In the genomic region with DNA sequence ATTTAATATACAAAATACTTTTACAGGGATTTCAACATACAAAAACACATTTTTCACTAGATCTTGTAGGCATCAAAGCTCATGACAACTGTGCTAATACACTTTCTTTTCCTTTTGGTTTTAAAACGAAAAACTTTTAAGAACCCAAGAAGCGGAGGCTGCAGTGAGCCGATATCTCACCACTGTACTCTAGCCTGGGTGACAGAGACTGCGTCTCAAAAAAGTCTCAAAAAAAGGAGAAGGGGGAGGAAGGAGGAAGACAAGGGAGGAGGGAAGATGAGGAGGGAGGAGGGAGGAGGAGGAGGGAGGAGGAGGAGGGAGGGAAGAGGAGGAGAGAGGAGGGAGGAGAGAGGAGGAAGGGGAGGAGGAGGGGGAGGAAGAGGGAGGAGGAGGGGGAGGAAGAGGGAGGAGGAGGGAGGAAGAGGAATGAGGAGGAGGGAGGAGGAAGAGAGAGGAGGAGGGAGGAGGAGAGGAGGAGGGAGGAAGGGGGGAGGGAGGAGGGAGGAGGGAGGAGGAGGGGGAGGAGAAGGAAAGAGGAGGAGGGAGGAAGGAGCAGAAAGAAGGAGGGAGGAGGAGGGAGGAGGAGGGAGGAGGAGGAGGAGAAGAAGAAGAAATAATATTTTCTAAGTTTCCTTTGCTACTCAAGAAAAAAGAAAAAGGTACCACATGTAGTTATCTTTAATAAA, we compare ENCODE assay signal across 14 cellular contexts. TPM values are rescaled to one million over a fixed set of nuclear protein-coding genes. Genes with fewer than 3 reads are reported as not detected.
DNase-seq lines count a peak whose midpoint lies in the region; ATAC-seq and TF ChIP-seq lines count a peak whose summit lies in the region.
"Had no signal": no experiment of that assay in that cellular context is flagged by ENCODE, and none has a peak within 500 bp of the region (broad histone marks: within the 10 kb centered on the region; RNA-seq: fewer than 3 reads in every experiment).

No MANE protein-coding gene starts in this region.

- 25% methylated on average over 4 of the region's 4 CpGs for WGBS in suprapubic skin

- H3K4me1 ChIP-seq in RWPE2 (ENCODE audit: insufficient read depth, poor library complexity, severe bottlenecking) (peaks cover 17% of the 10 kb centered on the region), suprapubic skin (peaks cover 16% of the 10 kb centered on the region)
- H3K4me1 ChIP-seq: colonic mucosa had no signal

- no peak for TF ChIP-seq CTCF in HFFc6 (IDR thresholded peaks at IDR 0.05)
- no peak for TF ChIP-seq CTCF in RWPE2 (IDR thresholded peaks at IDR 0.05; ENCODE audit: poor library complexity, severe bottlenecking)
- no peak for TF ChIP-seq CTCF in suprapubic skin (IDR thresholded peaks at IDR 0.05)

- H3K27ac ChIP-seq in RWPE2 (ENCODE audit: poor library complexity, severe bottlenecking) (peak overlapping the region; percentile 31), suprapubic skin (peak overlapping the region; percentile 2)
- H3K27ac ChIP-seq: colonic mucosa had no signal

- peaks cover 59% of the 10 kb centered on the region for H3K4me1 Mint-ChIP-seq in HFFc6 (ENCODE audit: low read depth)

- no peak for TF ChIP-seq EP300 in suprapubic skin (IDR thresholded peaks at IDR 0.05)

- no peaks in the 10 kb centered on the region for H3K9me3 Mint-ChIP-seq in HFFc6

- TF ChIP-seq POLR2A in suprapubic skin (IDR thresholded peaks at IDR 0.05), result no peak

- H3K36me3 ChIP-seq in RWPE2 (ENCODE audit: low read depth) (no peaks in the 10 kb centered on the region), suprapubic skin (no peaks in the 10 kb centered on the region)
- H3K36me3 ChIP-seq: colonic mucosa had no signal

- no peak for ATAC-seq in RWPE2 (ENCODE audit: low read depth)
- no peak for ATAC-seq in GM19324 (IDR thresholded peaks at IDR 0.05; ENCODE audit: low FRiP score, unreplicated experiment)
- ATAC-seq: CD8-positive, alpha-beta T cell; GM12878 had no signal

- H3K36me3 Mint-ChIP-seq in HFFc6 (ENCODE audit: low read depth), result no peaks in the 10 kb centered on the region
- H3K36me3 Mint-ChIP-seq: CD8-positive, alpha-beta T cell had no signal

- DNase-seq in HFFc6 (no peak), RWPE2 (ENCODE audit: low spot score) (no peak), fibroblast of peridontal ligament (ENCODE audit: extremely low read depth) (peak; percentile 38), suprapubic skin (ENCODE audit: low spot score in 2 of 2) (no peak), NCI-H1417 (lab: John Stamatoyannopoulos, UW) (no peak)
- no peak for DNase-seq in activated CD4-positive, CD25-positive, alpha-beta regulatory T cell treated with anti-CD3 and anti-CD28 coated beads, Interleukin-2, amount 50 U/mL, for 72 hours
- DNase-seq: activated CD4-positive, alpha-beta T cell treated with anti-CD3 and anti-CD28 coated beads, Interleukin-2, amount 50 U/mL, for 1 hour; CD8-positive, alpha-beta T cell; colonic mucosa; nucleus accumbens; SHP77 treated with DMSO at 0.1 percent for 48 hours; stimulated activated CD4-positive, alpha-beta T cell treated with anti-CD3 and anti-CD28 coated beads, Interleukin-12 subunit alpha, Interleukin-12 subunit beta, amount 100 ng/mL, for 4 hours had no signal

- no peaks in the 10 kb centered on the region; the same call in 1 of the 2 replicates for H3K27me3 Mint-ChIP-seq in HFFc6 (ENCODE audit: insufficient read depth)

- H3K27me3 ChIP-seq in RWPE2 (ENCODE audit: insufficient read depth, poor library complexity, severe bottlenecking) (no peaks in the 10 kb centered on the region), suprapubic skin (no peaks in the 10 kb centered on the region)
- H3K27me3 ChIP-seq: colonic mucosa had no signal

- H3K9me3 ChIP-seq in RWPE2 (ENCODE audit: severe bottlenecking), result no peaks in the 10 kb centered on the region
- H3K9me3 ChIP-seq in suprapubic skin, result no peaks in the 10 kb centered on the region
- H3K9me3 ChIP-seq: colonic mucosa had no signal

- H3K4me3 ChIP-seq in RWPE2 (ENCODE audit: severe bottlenecking) (no peak overlapping the region), suprapubic skin (no peak overlapping the region)
- H3K4me3 ChIP-seq: colonic mucosa, GM12878 had no signal

- peak overlapping the region; percentile 73 for H3K27ac Mint-ChIP-seq in HFFc6
- H3K27ac Mint-ChIP-seq: CD8-positive, alpha-beta T cell had no signal

- H3K4me3 Mint-ChIP-seq in HFFc6, result peak overlapping the region; percentile 76
- H3K4me3 Mint-ChIP-seq: CD8-positive, alpha-beta T cell had no signal

RNA-seq across cellular contexts. Expression of a gene that starts 13.8 kb away (rescaled TPM):
- total RNA-seq in HFFc6 (2021; fragmentation: NEBNext Ultra II Directional; extraction: Animal tissue kit (Norgen Biotek cat#: 25700)), result 10 to 100 TPM; 41.6 to 54.3 (median 51.7) TPM
- 10 to 100 TPM; 21.8 to 54.0 (median 26.6) TPM for total RNA-seq in suprapubic skin
